30 cellular contexts compared by ENCODE assay signal in genomic region chr5:11734369-11734768, GRCh38.
"Had no signal": no experiment of that assay in that cellular context is flagged by ENCODE, and none has a peak within 500 bp of the region (broad histone marks: within the 10 kb centered on the region; RNA-seq: fewer than 3 reads in every experiment).

No MANE protein-coding gene starts in this region.

- H3K4me2 ChIP-seq: PC-9 had no signal

- H3K27me3 ChIP-seq: MG63, SJCRH30 had no signal

- H3K9me3 ChIP-seq: MG63, SJCRH30 had no signal

- H3K27ac ChIP-seq: PC-9, RWPE1, SJCRH30, SK-N-MC had no signal

- H3K4me1 ChIP-seq: SJCRH30 had no signal

- H3K4me3 ChIP-seq: MG63, PC-9, SJCRH30, SK-N-MC had no signal

- DNase-seq: activated CD4-positive, alpha-beta T cell treated with anti-CD3 and anti-CD28 coated beads for 36 hours; activated CD4-positive, alpha-beta T cell treated with anti-CD3 and anti-CD28 coated beads, Interleukin-2, amount 10 ng/mL, durations not matched to agents 7 days and 5 days; activated CD4-positive, alpha-beta T cell treated with anti-CD3 and anti-CD28 coated beads, Interleukin-2, amount 50 U/mL, for 48 hours; activated CD8-positive, alpha-beta T cell treated with anti-CD3 and anti-CD28 coated beads, Interleukin-2, amount 10 ng/mL, durations not matched to agents 7 days and 5 days; activated gamma-delta T cell treated with Interleukin-2 at 50 U/mL for 16 hours; activated naive CD4-positive, alpha-beta T cell treated with anti-CD3 and anti-CD28 coated beads for 36 hours; activated T-cell treated with anti-CD3 and anti-CD28 coated beads, Interleukin-2, amount 50 U/mL, for 4 hours; anterior cingulate cortex; caudate nucleus; cerebellar nuclear complex; Karpas-422; KBM-7; MG63; NCI-H1092 treated with DMSO at 0.1 percent for 48 hours; NCI-H1436; NCI-H1694 treated with DMSO at 0.1 percent for 48 hours; NCI-H2029; NCI-H345; NCI-H524 treated with DMSO at 0.1 percent for 48 hours; NCI-H748 treated with DMSO at 0.1 percent for 48 hours; NK-92 treated with Interleukin-12 subunit alpha and Interleukin-12 subunit beta, amount 100 ng/mL, for 24 hours; PC-9; SJCRH30; T1000 had no signal

- H2AFZ ChIP-seq: PC-9 had no signal

- H3K36me3 ChIP-seq: MG63, SJCRH30 had no signal

- ATAC-seq: activated CD4-positive, alpha-beta T cell treated with anti-CD3 and anti-CD28 coated beads for 36 hours; activated CD8-positive, alpha-beta T cell treated with anti-CD3 and anti-CD28 coated beads, Interleukin-2, amount 10 ng/mL, durations not matched to agents 7 days and 5 days; activated naive CD4-positive, alpha-beta T cell treated with anti-CD3 and anti-CD28 coated beads, Interleukin-2, amount 50 U/mL, for 72 hours; activated T-cell treated with anti-CD3 and anti-CD28 coated beads, Interleukin-2, amount 50 U/mL, for 4 hours; Right ventricle myocardium inferior had no signal

- FAIRE-seq: bronchial epithelial cell, RCC 7860 had no signal
